ENCODE assay signal across 15 cellular contexts in genomic region chr5:91006708-91007107, GRCh38.
DNase-seq lines count a peak whose midpoint lies in the region; ATAC-seq, FAIRE-seq and TF ChIP-seq lines count a peak whose summit lies in the region.
"Had no signal": no experiment of that assay in that cellular context is flagged by ENCODE, and none has a peak within 500 bp of the region (broad histone marks: within the 10 kb centered on the region; RNA-seq: fewer than 3 reads in every experiment).

No MANE protein-coding gene starts in this region.

- FAIRE-seq in HepG2 (lab: Jason Lieb, UNC) (no peak), pancreas (lab: Jason Lieb, UNC) (no peak)
- FAIRE-seq: H54 had no signal

- H3K9me3 ChIP-seq in Karpas-422 (ENCODE audit: low read length) (no peaks in the 10 kb centered on the region), HepG2 (ENCODE audit: low read length) (no peaks in the 10 kb centered on the region), pancreas (no peaks in the 10 kb centered on the region)
- H3K9me3 ChIP-seq: BLaER1, Caco-2 had no signal

- CTCF ChIA-PET in HepG2 (lab: Yijun Ruan, JAX; ENCODE audit: low intra/inter-chr PET ratio, low total read pairs): no interaction called here

- H3K79me2 ChIP-seq in Karpas-422 (ENCODE audit: low read length): no peaks in the 10 kb centered on the region
- H3K79me2 ChIP-seq in HepG2 (ENCODE audit: insufficient read depth, low read length): no peaks in the 10 kb centered on the region

- H3K36me3 ChIP-seq in Karpas-422 (ENCODE audit: insufficient read depth, low read length): no peaks in the 10 kb centered on the region
- no peaks in the 10 kb centered on the region for H3K36me3 ChIP-seq in HepG2 (replicated peaks in 1 of 2; ENCODE audit: control insufficient read depth in 1 of 2, insufficient read depth in 2 of 2, low read length in 2 of 2)
- no peaks in the 10 kb centered on the region for H3K36me3 ChIP-seq in pancreas
- H3K36me3 ChIP-seq: BLaER1 had no signal

- 91% methylated on average over 2 of the region's 2 CpGs for WGBS in HepG2 (ENCODE audit: low lambda C conversion rate)
- WGBS in pancreas, 2 donors: 78 to 79% methylated on average over 2 of the region's 2 CpGs

- TF ChIP-seq RAD21 in HepG2 (CRISPR knock-in tag; IDR thresholded peaks at IDR 0.05): no peak

- TF ChIP-seq CTCF in HepG2 (CRISPR knock-in tag; IDR thresholded peaks at IDR 0.05) (no peak), pancreas (IDR thresholded peaks at IDR 0.05) (no peak)

- H3K4me2 ChIP-seq in Karpas-422 (ENCODE audit: low read depth, low read length, poor library complexity, severe bottlenecking) (no peak overlapping the region), HepG2 (ENCODE audit: low read depth, low read length) (no peak overlapping the region)
- H3K4me2 ChIP-seq: BLaER1 had no signal

- H3K4me1 ChIP-seq in Karpas-422 (ENCODE audit: low read length): no peaks in the 10 kb centered on the region
- peaks cover 26% of the 10 kb centered on the region for H3K4me1 ChIP-seq in HepG2 (ENCODE audit: insufficient read depth, low read length)
- peaks cover 0 to 8% (median 0%) of the 10 kb centered on the region in 3 donors for H3K4me1 ChIP-seq in pancreas
- H3K4me1 ChIP-seq: Caco-2 had no signal

- H3K9ac ChIP-seq in Karpas-422 (ENCODE audit: low read length) (no peak overlapping the region), HepG2 (ENCODE audit: insufficient read depth, low read depth, low read length) (no peak overlapping the region)
- H3K9ac ChIP-seq: BLaER1, GM23248 had no signal

- H2AFZ ChIP-seq in Karpas-422 (ENCODE audit: low read length) (no peak overlapping the region), HepG2 (ENCODE audit: low read length) (no peak overlapping the region)
- H2AFZ ChIP-seq: GM23248 had no signal

- H3K27ac ChIP-seq in Karpas-422 (ENCODE audit: low read length) (no peak overlapping the region), HepG2 (ENCODE audit: extremely low read length, insufficient read depth, low read length) (no peak overlapping the region), pancreas (no peak overlapping the region)
- H3K27ac ChIP-seq: 22Rv1, BLaER1, GM23248 had no signal

- H3K27me3 ChIP-seq in Karpas-422 (ENCODE audit: low read length): no peaks in the 10 kb centered on the region
- no peaks in the 10 kb centered on the region for H3K27me3 ChIP-seq in HepG2 (ENCODE audit: control insufficient read depth in 1 of 2, insufficient read depth in 2 of 2, low read length in 2 of 2)
- no peaks in the 10 kb centered on the region for H3K27me3 ChIP-seq in pancreas
- H3K27me3 ChIP-seq: BLaER1 had no signal

- intact Hi-C loops in HepG2 (cut with micrococcal nuclease; ENCODE audit: unreplicated experiment) (no loop called here), pancreas (cut with DNase I) (no loop called here)

- H3K9me2 ChIP-seq in Karpas-422 (replicated peaks; ENCODE audit: insufficient read depth, low read length): no peaks in the 10 kb centered on the region

- H4K20me1 ChIP-seq in Karpas-422 (ENCODE audit: insufficient read depth, low read depth, low read length) (no peaks in the 10 kb centered on the region), HepG2 (ENCODE audit: insufficient read depth, low read length) (no peaks in the 10 kb centered on the region)
- H4K20me1 ChIP-seq: BLaER1 had no signal

- DNase-seq in DMS53 (lab: John Stamatoyannopoulos, UW): peak; percentile 4
- DNase-seq in DMS53 treated with DMSO at 0.1 percent for 48 hours (lab: John Stamatoyannopoulos, UW; ENCODE audit: unreplicated experiment): no peak
- peak; percentile 28 for DNase-seq in Karpas-422
- DNase-seq in HepG2 (ENCODE audit: low spot score): no peak
- DNase-seq in pancreas: peak in 2 of 6 donors; percentile 8 to 9
- DNase-seq in iPS-NIHi11 (ENCODE audit: low spot score): no peak
- DNase-seq: AML-193; Caco-2; CD8-positive, alpha-beta memory T cell; GM23248 had no signal

- POLR2A ChIA-PET in HepG2 (lab: Yijun Ruan, JAX): no interaction called here

- TF ChIP-seq POLR2A in HepG2 (IDR thresholded peaks at IDR 0.05; ENCODE audit: insufficient read depth in 1 of 2, low read depth in 2 of 2, low read length in 2 of 2): no peak

- ATAC-seq in HepG2: no peak
- peak; percentile 52 to 79 (median 62) for ATAC-seq in pancreas
- no peak for ATAC-seq in HG02798 (IDR thresholded peaks at IDR 0.05; ENCODE audit: poor library complexity, unreplicated experiment)
- ATAC-seq in GM21447 (IDR thresholded peaks at IDR 0.05; ENCODE audit: unreplicated experiment): no peak

- no TSS peak for BruUV-seq in HepG2 (replicated peaks; lab: Mats Ljungman, UMichigan)

- no peak for TF ChIP-seq EP300 in HepG2 (IDR thresholded peaks at IDR 0.05; ENCODE audit: low read depth in 2 of 2, low read length in 2 of 2)
- no peak for TF ChIP-seq EP300 in HepG2 (CRISPR knock-in tag; IDR thresholded peaks at IDR 0.05; ENCODE audit: borderline replicate concordance)

- H3K4me3 ChIP-seq in Karpas-422 (ENCODE audit: low read length) (no peak overlapping the region), HepG2 (replicated peaks in 1 of 3; ENCODE audit: insufficient read depth in 1 of 3, low read depth in 2 of 3, low read length in 3 of 3) (no peak overlapping the region), pancreas (no peak overlapping the region)
- H3K4me3 ChIP-seq: BLaER1, GM23248 had no signal

- in situ Hi-C loops in HepG2 (cut with HindIII; ENCODE audit: extremely low pct_ligation_motif_present, low pct_unique_long_range_greater_than_20kb): no loop called here

TF ChIP-seq in HepG2, 621 proteins besides CTCF, POLR2A, EP300 and RAD21:
- TF ChIP-seq, protein P1, sequence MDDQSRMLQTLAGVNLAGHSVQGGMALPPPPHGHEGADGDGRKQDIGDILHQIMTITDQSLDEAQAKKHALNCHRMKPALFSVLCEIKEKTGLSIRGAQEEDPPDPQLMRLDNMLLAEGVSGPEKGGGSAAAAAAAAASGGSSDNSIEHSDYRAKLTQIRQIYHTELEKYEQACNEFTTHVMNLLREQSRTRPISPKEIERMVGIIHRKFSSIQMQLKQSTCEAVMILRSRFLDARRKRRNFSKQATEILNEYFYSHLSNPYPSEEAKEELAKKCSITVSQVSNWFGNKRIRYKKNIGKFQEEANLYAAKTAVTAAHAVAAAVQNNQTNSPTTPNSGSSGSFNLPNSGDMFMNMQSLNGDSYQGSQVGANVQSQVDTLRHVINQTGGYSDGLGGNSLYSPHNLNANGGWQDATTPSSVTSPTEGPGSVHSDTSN (CRISPR knock-in tag; IDR thresholded peaks at IDR 0.05; ENCODE audit: borderline replicate concordance): no peak
- TF ChIP-seq RCOR2 (CRISPR knock-in tag; IDR thresholded peaks at IDR 0.05) (no peak), NAIF1 (CRISPR knock-in tag; IDR thresholded peaks at IDR 0.05; ENCODE audit: borderline replicate concordance) (no peak), ZFY (CRISPR knock-in tag; IDR thresholded peaks at IDR 0.05) (no peak), ISL2 (CRISPR knock-in tag; IDR thresholded peaks at IDR 0.05) (no peak), MYC (CRISPR knock-in tag; IDR thresholded peaks at IDR 0.05; ENCODE audit: borderline replicate concordance) (no peak), NR2F6 (IDR thresholded peaks at IDR 0.05) (0 out of 2 replicates have a peak, but pooled peaks have one; percentile 19), NR2F6 (CRISPR knock-in tag; IDR thresholded peaks at IDR 0.05) (no peak)
TF ChIP-seq in HepG2: peak in this region for 1.

Comparison
In these comparisons a context has a peak if more than half of its experiments do, and no peak if none do; other contexts are left out.
1. DNase-seq: peak in DMS53 (single experiment) and Karpas-422 (single experiment); none in DMS53 treated with DMSO at 0.1 percent for 48 hours (single experiment), HepG2 (single experiment) and iPS-NIHi11 (single experiment).
2. ATAC-seq: peak in pancreas (4 of 4); none in HepG2 (single experiment), HG02798 (single experiment) and GM21447 (single experiment).